Comparison of ENCODE assay signal across 35 cellular contexts in the genomic region with DNA sequence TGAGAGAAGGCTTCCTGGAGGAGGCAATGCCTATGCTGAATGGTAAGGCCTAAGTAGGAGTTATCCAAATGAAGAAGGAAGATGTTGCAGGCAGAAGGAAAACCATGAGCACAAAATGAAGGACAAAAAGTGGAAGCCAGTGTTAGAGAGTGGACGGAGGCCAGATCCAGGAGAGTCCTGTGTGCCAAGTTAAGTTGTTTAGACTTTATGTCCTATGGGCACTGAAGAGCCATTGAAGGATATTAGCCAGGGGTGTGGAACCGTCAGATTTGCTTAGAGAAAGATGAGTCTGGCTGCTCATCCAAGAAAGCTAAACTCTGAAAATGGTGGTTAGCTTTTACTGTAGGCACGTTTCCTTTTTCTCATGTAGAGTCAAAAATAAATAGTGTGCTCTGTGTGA.
"Had no signal": no experiment of that assay in that cellular context is flagged by ENCODE, and none has a peak within 500 bp of the region (broad histone marks: within the 10 kb centered on the region; RNA-seq: fewer than 3 reads in every experiment).

No MANE protein-coding gene starts in this region.

- H3K9ac ChIP-seq: KMS-11 had no signal

- H3K27me3 ChIP-seq: MG63 had no signal

- H3K4me3 ChIP-seq: MG63 had no signal

- DNase-seq: Karpas-422, Kasumi-1, KBM-7, KG1, MG63, MM.1S, MV-4-11, NCI-H1048, NCI-H1092, NCI-H1092 treated with DMSO at 0.1 percent for 48 hours, NCI-H1105, NCI-H1105 treated with DMSO at 0.1 percent for 48 hours, NCI-H1417, NCI-H1417 treated with DMSO at 0.1 percent for 48 hours, NCI-H1436, NCI-H1436 treated with DMSO at 0.1 percent for 48 hours, NCI-H146, NCI-H1694, NCI-H1694 treated with DMSO at 0.1 percent for 48 hours, NCI-H187, NCI-H187 treated with DMSO at 0.1 percent for 48 hours, NCI-H1930, NCI-H2029, NCI-H2029 treated with DMSO at 0.1 percent for 48 hours, NCI-H2081, NCI-H2081 treated with DMSO at 0.1 percent for 48 hours, NCI-H2107, NCI-H2171, NCI-H2171 treated with DMSO at 0.1 percent for 48 hours, NCI-H2227 treated with DMSO at 0.1 percent for 48 hours, NCI-H226, NCI-H345, NCI-H446, NCI-H446 treated with DMSO at 0.1 percent for 48 hours had no signal

- H3K27ac ChIP-seq: KMS-11 had no signal

- H3K9me3 ChIP-seq: MG63 had no signal
